8 cellular contexts compared by ENCODE assay signal in genomic region chr11:64317325-64317960, GRCh38. TPM values are rescaled to one million over a fixed set of nuclear protein-coding genes. Genes with fewer than 3 reads are reported as not detected.
DNase-seq lines count a peak whose midpoint lies in the region; ATAC-seq and TF ChIP-seq lines count a peak whose summit lies in the region.

TSS of gene TRMT112 (minus strand) at chr11:64317559. CDS start at chr11:64317526, 33 bp downstream.

- peaks cover 11% of the 10 kb centered on the region for H3K9me1 ChIP-seq in IMR-90 (ENCODE audit: insufficient read depth, low read length)

- H3K14ac ChIP-seq in IMR-90 (replicated peaks; ENCODE audit: low read depth, low read length), result peak within 1 kb of the TSS; percentile 95

- CTCF ChIA-PET in IMR-90 (lab: Yijun Ruan, JAX), result interaction anchor here (0.5 to 2.3 kb wide), 8 partner anchors 14 to 71 kb away, joined by 3 to 27 read pairs (median 5); no protein-coding TSS in a partner anchor

- POLR2A ChIA-PET in IMR-90 (lab: Charles Lee; ENCODE audit: unreplicated experiment), result interaction anchor here (0.7 to 1.0 kb wide), 6 partner anchors 12 to 71 kb away, joined by 3 to 4 read pairs (median 3); partner anchors contain the start of gene ESRRA

- H3K4ac ChIP-seq in IMR-90 (ENCODE audit: low read depth, low read length), result peak within 1 kb of the TSS; percentile 94

- H4K5ac ChIP-seq in IMR-90 (ENCODE audit: low read depth, low read length), result peak within 1 kb of the TSS; percentile 80

- peaks cover 6% of the 10 kb centered on the region for H3K4me1 ChIP-seq in IMR-90 (ENCODE audit: control insufficient read depth, insufficient read depth, low read length)
- H3K4me1 ChIP-seq in mononuclear cell (ENCODE audit: insufficient read depth, low read length), result peaks cover 31% of the 10 kb centered on the region

- H3K9me3 ChIP-seq in IMR-90 (ENCODE audit: control insufficient read depth, insufficient read depth, low read length) (no peaks in the 10 kb centered on the region), mononuclear cell (ENCODE audit: low read depth, low read length) (no peaks in the 10 kb centered on the region)

- peak within 1 kb of the TSS; percentile 89 for H2BK5ac ChIP-seq in IMR-90 (ENCODE audit: low read depth, low read length, poor library complexity, severe bottlenecking)

- peak within 1 kb of the TSS; percentile 98 for H2AK9ac ChIP-seq in IMR-90 (replicated peaks; ENCODE audit: low read depth, low read length, poor library complexity)

- WGBS in IMR-90 (ENCODE audit: extremely low coverage in 2 of 2, insufficient read length in 1 of 2), 2 experiments, result 1% methylated on average over 23 of the region's 43 CpGs; no CpG with 5 or more reads in 1 of the 2 experiments

- H2AK5ac ChIP-seq in IMR-90 (ENCODE audit: low read depth, low read length), result peak within 1 kb of the TSS; percentile 91

- H3K4me2 ChIP-seq in IMR-90 (ENCODE audit: low read depth, low read length), result peak within 1 kb of the TSS; percentile 95

- H2AFZ ChIP-seq in IMR-90 (replicated peaks; ENCODE audit: low read length, poor library complexity), result peak within 1 kb of the TSS; percentile 85

- peaks cover 7 to 41% of the 10 kb centered on the region in 2 experiments for H3K79me1 ChIP-seq in IMR-90 (ENCODE audit: low read depth in 1 of 2, low read length in 2 of 2)

- no peaks in the 10 kb centered on the region; the same call in 1 of the 2 replicates for H4K20me1 ChIP-seq in IMR-90 (ENCODE audit: insufficient read depth, low read length)

- H3K18ac ChIP-seq in IMR-90 (ENCODE audit: low read depth, low read length), result peak within 1 kb of the TSS; percentile 31

- DNase-seq in D341Med (ENCODE audit: low spot score) (peak; percentile 86), IMR-90 (peak; percentile 98), OCI-M1 (lab: John Stamatoyannopoulos, UW) (peak; percentile 99), activated T-cell treated with anti-CD3 and anti-CD28 coated beads for 24 hours (ENCODE audit: low read depth) (peak; percentile 97), epidermal melanocyte (ENCODE audit: insufficient read length, low spot score) (peak; percentile 98)
- DNase-seq in stimulated activated CD8-positive, alpha-beta memory T cell treated with anti-CD3 and anti-CD28 coated beads, Interleukin-4, amount 100 ng/mL, for 24 hours (ENCODE audit: low read depth), result peak; percentile 91

- no peaks in the 10 kb centered on the region for H3K27me3 ChIP-seq in IMR-90 (ENCODE audit: control insufficient read depth, insufficient read depth, low read length)
- H3K27me3 ChIP-seq in mononuclear cell (ENCODE audit: insufficient read depth, low read length), result no peaks in the 10 kb centered on the region

- peak; percentile 65 for TF ChIP-seq POLR2A in IMR-90 (IDR thresholded peaks at IDR 0.05; ENCODE audit: low read depth, low read length)

- in situ Hi-C loops in IMR-90 (cut with MboI; ENCODE audit: low sequenced_read_pairs), result no loop called here

- H2BK15ac ChIP-seq in IMR-90 (ENCODE audit: low read depth, low read length), result peak within 1 kb of the TSS; percentile 29; the same call in 1 of the 3 replicates

- peak within 1 kb of the TSS; percentile 93 for H3K56ac ChIP-seq in IMR-90 (ENCODE audit: extremely low read depth, insufficient read depth, low read length)

- peak within 1 kb of the TSS; percentile 79 for H3K27ac ChIP-seq in IMR-90 (ENCODE audit: insufficient read depth, low read length)

- H4K91ac ChIP-seq in IMR-90 (ENCODE audit: insufficient read depth, low read depth, low read length), result peak within 1 kb of the TSS; percentile 94

- TF ChIP-seq CTCF in IMR-90 (conservative IDR thresholded peaks at IDR 0.05; ENCODE audit: low read depth, low read length), result no peak

- BruUV-seq in IMR-90 (replicated peaks; lab: Mats Ljungman, UMichigan), result no TSS peak

- intact Hi-C loops in IMR-90 (cut with micrococcal nuclease), result no loop called here

- no peak for TF ChIP-seq RAD21 in IMR-90 (IDR thresholded peaks at IDR 0.05; ENCODE audit: low read length)

- H3K36me3 ChIP-seq in IMR-90 (ENCODE audit: control insufficient read depth, insufficient read depth, low read length), result peaks cover 26% of the 10 kb centered on the region

- H2BK120ac ChIP-seq in IMR-90 (ENCODE audit: low read depth, low read length), result peak within 1 kb of the TSS; percentile 76; the same call in 1 of the 2 replicates

- peak within 1 kb of the TSS; percentile 91 to 99 for H4K8ac ChIP-seq in IMR-90 (ENCODE audit: low read depth in 2 of 2, low read length in 2 of 2)

- dilution Hi-C loops in IMR-90 (cut with HindIII; ENCODE audit: low sequenced_read_pairs, unreplicated experiment), result no loop called here

- peak within 1 kb of the TSS; percentile 91 for H3K9ac ChIP-seq in IMR-90 (ENCODE audit: low read depth, low read length)

- ATAC-seq in GM21515 (IDR thresholded peaks at IDR 0.05; ENCODE audit: unreplicated experiment) (peak; percentile 54), IMR-90 (ENCODE audit: low read depth) (peak; percentile 77)

- H3K23ac ChIP-seq in IMR-90 (ENCODE audit: low read depth, low read length), result peak within 1 kb of the TSS; percentile 85

- H3K4me3 ChIP-seq in IMR-90 (ENCODE audit: insufficient read depth, low read depth, low read length) (peak within 1 kb of the TSS; percentile 67), mononuclear cell (ENCODE audit: low read length) (peak within 1 kb of the TSS; percentile 80)

- no peak within 1 kb of the TSS; the same call in 1 of the 2 replicates for H2BK20ac ChIP-seq in IMR-90 (ENCODE audit: low read depth, low read length)

TF ChIP-seq in IMR-90, 13 proteins besides CTCF, POLR2A, EP300 and RAD21:
- TF ChIP-seq NFE2L2 (IDR thresholded peaks at IDR 0.05; ENCODE audit: low read depth, low read length) (no peak), BHLHE40 (IDR thresholded peaks at IDR 0.05; ENCODE audit: low read depth, low read length) (peak; percentile 59), USF2 (IDR thresholded peaks at IDR 0.05; ENCODE audit: low read depth, low read length) (peak; percentile 85), RCOR1 (IDR thresholded peaks at IDR 0.05; ENCODE audit: insufficient replicate concordance, low read length) (peak; percentile 32), CHD1 (IDR thresholded peaks at IDR 0.05; ENCODE audit: low read depth, low read length) (peak; percentile 70; the same call in 1 of the 2 replicates), FOS (IDR thresholded peaks at IDR 0.05; ENCODE audit: low read depth, low read length) (no peak), RFX5 (IDR thresholded peaks at IDR 0.05; ENCODE audit: low read depth, low read length) (no peak; the same call in 1 of the 2 replicates), SMC3 (IDR thresholded peaks at IDR 0.05; ENCODE audit: low read depth, low read length) (no peak), CEBPB (IDR thresholded peaks at IDR 0.05; ENCODE audit: low read depth, low read length) (no peak), MXI1 (IDR thresholded peaks at IDR 0.05; ENCODE audit: borderline replicate concordance, low read depth, low read length) (no peak; the same call in 1 of the 2 replicates), ELK1 (IDR thresholded peaks at IDR 0.05; ENCODE audit: borderline replicate concordance, low read depth, low read length) (no peak; the same call in 1 of the 2 replicates), MAFK (IDR thresholded peaks at IDR 0.05; ENCODE audit: low read depth, low read length) (peak; percentile 88), MAZ (IDR thresholded peaks at IDR 0.05; ENCODE audit: borderline replicate concordance, low read depth, low read length) (no peak; the same call in 1 of the 2 replicates)

RNA-seq across cellular contexts. Expression of gene TRMT112, which starts in this region (rescaled TPM):
- total RNA-seq in IMR-90 (2012; rRNA removed) (202 and 206 TPM in 2 replicates), mononuclear cell (62.1 TPM)
- 173 and 206 TPM in 2 replicates for polyA plus RNA-seq in IMR-90 (2012; rRNA removed)
- polyA plus RNA-seq in IMR-90 (2012; cell fraction: cytosol; rRNA removed), result 669 and 1,019 TPM in 2 replicates
- polyA plus RNA-seq in IMR-90 (2012; cell fraction: nucleus; rRNA removed; ENCODE audit: low replicate concordance), result 158 and 162 TPM in 2 replicates

Comparison
In these comparisons a context has a peak if more than half of its experiments do, and no peak if none do; other contexts are left out.
1. Peak in every context shown above with its lines: DNase-seq, ATAC-seq, H3K4me3 ChIP-seq and H3K27ac ChIP-seq.